In the genomic region with DNA sequence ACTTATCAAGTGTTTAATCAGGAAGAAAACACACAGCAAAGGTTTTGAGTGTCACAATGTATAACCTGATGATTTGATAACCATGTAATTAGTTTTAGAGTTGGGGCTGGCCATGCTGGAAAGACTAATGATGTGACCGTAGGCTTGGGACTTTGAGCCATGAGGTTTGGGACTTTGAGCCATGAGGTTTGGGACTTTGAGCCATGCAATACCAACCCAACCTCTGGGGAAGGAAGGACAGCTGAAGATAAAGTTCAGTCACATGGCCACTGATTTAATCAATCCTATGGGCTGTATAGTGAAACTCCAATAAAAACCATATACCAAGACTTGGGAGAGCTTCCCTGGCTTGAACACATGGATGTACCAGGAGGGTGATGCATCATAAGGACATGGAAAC, we compare ENCODE assay signal across 35 cellular contexts. TPM values are rescaled to one million over a fixed set of nuclear protein-coding genes. Genes with fewer than 3 reads are reported as not detected.
DNase-seq lines count a peak whose midpoint lies in the region; ATAC-seq, FAIRE-seq and TF ChIP-seq lines count a peak whose summit lies in the region.
"Had no signal": no experiment of that assay in that cellular context is flagged by ENCODE, and none has a peak within 500 bp of the region (broad histone marks: within the 10 kb centered on the region; RNA-seq: fewer than 3 reads in every experiment).

No MANE protein-coding gene starts in this region.

- ATAC-seq in HepG2 (no peak), right lobe of liver (no peak), K562 (peak; percentile 51; the same call in 2 of the 3 replicates)
- no peak for ATAC-seq in activated T-helper 17 cell treated with anti-CD3 and anti-CD28 coated beads, Interleukin-2, amount 50 U/mL, for 72 hours (replicated peaks)
- ATAC-seq: A549; CD8-positive, alpha-beta T cell had no signal

- no peak overlapping the region for H3K4me3 Mint-ChIP-seq in activated T-helper 17 cell treated with anti-CD3 and anti-CD28 coated beads, Interleukin-2, amount 50 U/mL, for 72 hours
- H3K4me3 Mint-ChIP-seq: B cell; CD14-positive monocyte; CD4-positive, alpha-beta memory T cell; CD4-positive, alpha-beta T cell; CD4-positive, CD25-positive, alpha-beta regulatory T cell; CD8-positive, alpha-beta memory T cell; CD8-positive, alpha-beta T cell had no signal

- no peaks in the 10 kb centered on the region for H3K36me3 ChIP-seq in HepG2 (replicated peaks in 1 of 2; ENCODE audit: control insufficient read depth in 1 of 2, insufficient read depth in 2 of 2, low read length in 2 of 2)
- no peaks in the 10 kb centered on the region for H3K36me3 ChIP-seq in right lobe of liver
- H3K36me3 ChIP-seq in K562 (ENCODE audit: control insufficient read depth, insufficient read depth, low read length), result no peaks in the 10 kb centered on the region
- H3K36me3 ChIP-seq: BE2C, BLaER1 had no signal

- no peak for DNase-seq in HepG2 (ENCODE audit: low spot score)
- DNase-seq in right lobe of liver, result no peak
- peak; percentile 6 for DNase-seq in OCI-M1 (lab: John Stamatoyannopoulos, UW)
- DNase-seq in K562 (ENCODE audit: extremely low read depth in 1 of 4, low spot score in 3 of 4), result no peak
- DNase-seq in globus pallidus (ENCODE audit: low spot score), result no peak
- DNase-seq: 8988T; ACHN; AML-193; BE2C; C1 segment of cervical spinal cord; Caco-2; Calu3; CD4-positive, alpha-beta memory T cell; CD4-positive, alpha-beta T cell; CD4-positive, CD25-positive, alpha-beta regulatory T cell; CD8-positive, alpha-beta memory T cell; CD8-positive, alpha-beta T cell; COR-L47; DMS 273 treated with DMSO at 0.1 percent for 48 hours; DMS153; DMS53; DMS79; DMS79 treated with DMSO at 0.1 percent for 48 hours; DND-41; EL had no signal

- CTCF ChIA-PET in HepG2 (lab: Yijun Ruan, JAX; ENCODE audit: low intra/inter-chr PET ratio, low total read pairs), result no interaction called here
- CTCF ChIA-PET in K562 (lab: Yijun Ruan, JAX; ENCODE audit: low intra/inter-chr PET ratio), result no interaction called here

- H3K79me2 ChIP-seq in HepG2 (ENCODE audit: insufficient read depth, low read length) (no peaks in the 10 kb centered on the region), K562 (ENCODE audit: control insufficient read depth, insufficient read depth, low read length) (no peaks in the 10 kb centered on the region)

- H3K27me3 ChIP-seq in HepG2 (ENCODE audit: control insufficient read depth in 1 of 2, insufficient read depth in 2 of 2, low read length in 2 of 2) (no peaks in the 10 kb centered on the region), right lobe of liver (no peaks in the 10 kb centered on the region), K562 (ENCODE audit: control insufficient read depth in 2 of 2, insufficient read depth in 2 of 2, low read length in 2 of 2) (no peaks in the 10 kb centered on the region)
- H3K27me3 ChIP-seq: BE2C; BLaER1; BLaER1 treated with 17β-estradiol and CSF1 and Interleukin-3, amounts not matched to agents 10 nM and 100 nM had no signal

- no peaks in the 10 kb centered on the region for H3K27me3 Mint-ChIP-seq in activated T-helper 17 cell treated with anti-CD3 and anti-CD28 coated beads, Interleukin-2, amount 50 U/mL, for 72 hours
- H3K27me3 Mint-ChIP-seq: B cell; CD4-positive, alpha-beta memory T cell; CD4-positive, alpha-beta T cell; CD4-positive, CD25-positive, alpha-beta regulatory T cell; CD8-positive, alpha-beta memory T cell had no signal

- TF ChIP-seq CTCF in HepG2 (CRISPR knock-in tag; IDR thresholded peaks at IDR 0.05) (no peak), right lobe of liver (IDR thresholded peaks at IDR 0.05) (no peak), K562 (IDR thresholded peaks at IDR 0.05 in 2 of 3, conservative IDR thresholded peaks at IDR 0.05 in 1 of 3; ENCODE audit: insufficient read depth in 2 of 3, low read depth in 1 of 3, low read length in 3 of 3) (no peak)

- H3K27ac Mint-ChIP-seq in activated T-helper 17 cell treated with anti-CD3 and anti-CD28 coated beads, Interleukin-2, amount 50 U/mL, for 72 hours, result no peak overlapping the region
- H3K27ac Mint-ChIP-seq: B cell; CD14-positive monocyte; CD4-positive, alpha-beta memory T cell; CD4-positive, alpha-beta T cell; CD8-positive, alpha-beta memory T cell; CD8-positive, alpha-beta T cell had no signal

- TF ChIP-seq POLR2A in HepG2 (IDR thresholded peaks at IDR 0.05; ENCODE audit: insufficient read depth in 1 of 2, low read depth in 2 of 2, low read length in 2 of 2), result no peak
- no peak for TF ChIP-seq POLR2A in right lobe of liver (IDR thresholded peaks at IDR 0.05)
- no peak for TF ChIP-seq POLR2A in K562 (conservative IDR thresholded peaks at IDR 0.05)

- H3K9ac ChIP-seq in HepG2 (ENCODE audit: insufficient read depth, low read depth, low read length) (no peak overlapping the region), K562 (ENCODE audit: insufficient read depth in 1 of 2, low read depth in 2 of 2, low read length in 2 of 2) (no peak overlapping the region)
- H3K9ac ChIP-seq: BLaER1; BLaER1 treated with 17β-estradiol and CSF1 and Interleukin-3, amounts not matched to agents 10 nM and 100 nM had no signal

- in situ Hi-C loops in HepG2 (cut with HindIII; ENCODE audit: extremely low pct_ligation_motif_present, low pct_unique_long_range_greater_than_20kb), result no loop called here
- in situ Hi-C loops in K562 (cut with MboI), result no loop called here

- no peak overlapping the region for H3K4me3 ChIP-seq in HepG2 (replicated peaks in 1 of 3; ENCODE audit: insufficient read depth in 1 of 3, low read depth in 2 of 3, low read length in 3 of 3)
- no peak overlapping the region for H3K4me3 ChIP-seq in right lobe of liver
- no peak overlapping the region for H3K4me3 ChIP-seq in K562
- H3K4me3 ChIP-seq: A549; BLaER1; BLaER1 treated with 17β-estradiol and CSF1 and Interleukin-3, amounts not matched to agents 10 nM and 100 nM had no signal

- intact Hi-C loops in HepG2 (cut with micrococcal nuclease; ENCODE audit: unreplicated experiment) (no loop called here), right lobe of liver (cut with DNase I) (no loop called here), K562 (cut with micrococcal nuclease) (no loop called here)

- H4K20me1 ChIP-seq in HepG2 (ENCODE audit: insufficient read depth, low read length), result no peaks in the 10 kb centered on the region
- no peaks in the 10 kb centered on the region for H4K20me1 ChIP-seq in K562 (replicated peaks; ENCODE audit: control insufficient read depth, insufficient read depth, low read length)
- H4K20me1 ChIP-seq: BLaER1; BLaER1 treated with 17β-estradiol and CSF1 and Interleukin-3, amounts not matched to agents 10 nM and 100 nM had no signal

- H3K27ac ChIP-seq in HepG2 (ENCODE audit: extremely low read length, insufficient read depth, low read length), result no peak overlapping the region
- no peak overlapping the region for H3K27ac ChIP-seq in right lobe of liver
- no peak overlapping the region for H3K27ac ChIP-seq in K562 (ENCODE audit: extremely low read depth, low read depth, low read length)
- H3K27ac ChIP-seq: 22Rv1; A549; BLaER1; BLaER1 treated with 17β-estradiol and CSF1 and Interleukin-3, amounts not matched to agents 10 nM and 100 nM; C4-2B had no signal

- no peaks in the 10 kb centered on the region for H3K36me3 Mint-ChIP-seq in activated T-helper 17 cell treated with anti-CD3 and anti-CD28 coated beads, Interleukin-2, amount 50 U/mL, for 72 hours (ENCODE audit: low read depth)
- H3K36me3 Mint-ChIP-seq: CD14-positive monocyte had no signal

- BruUV-seq in HepG2 (replicated peaks; lab: Mats Ljungman, UMichigan), result no TSS peak
- no TSS peak for BruUV-seq in K562 (replicated peaks; lab: Mats Ljungman, UMichigan)

- FAIRE-seq in HepG2 (lab: Jason Lieb, UNC), result no peak
- no peak for FAIRE-seq in K562 (lab: Jason Lieb, UNC)
- FAIRE-seq: A204.1, A549, D721Med had no signal

- H3K9me1 ChIP-seq in K562 (ENCODE audit: control insufficient read depth, insufficient read depth, low read length), result no peaks in the 10 kb centered on the region

- H3K9me3 ChIP-seq in HepG2 (ENCODE audit: low read length) (no peaks in the 10 kb centered on the region), right lobe of liver (no peaks in the 10 kb centered on the region), K562 (replicated peaks; ENCODE audit: control insufficient read depth, insufficient read depth, low read depth, low read length) (no peaks in the 10 kb centered on the region)
- H3K9me3 ChIP-seq: A549, BE2C, BLaER1, Caco-2 had no signal

- H2AFZ ChIP-seq in HepG2 (ENCODE audit: low read length), result no peak overlapping the region
- no peak overlapping the region for H2AFZ ChIP-seq in K562 (ENCODE audit: low read depth, low read length)

- no peaks in the 10 kb centered on the region for H3K4me1 Mint-ChIP-seq in activated T-helper 17 cell treated with anti-CD3 and anti-CD28 coated beads, Interleukin-2, amount 50 U/mL, for 72 hours
- H3K4me1 Mint-ChIP-seq: B cell; CD14-positive monocyte; CD4-positive, alpha-beta memory T cell; CD4-positive, CD25-positive, alpha-beta regulatory T cell; CD8-positive, alpha-beta memory T cell had no signal

- no peak overlapping the region for H3K4me2 ChIP-seq in HepG2 (ENCODE audit: low read depth, low read length)
- no peak overlapping the region for H3K4me2 ChIP-seq in K562 (ENCODE audit: insufficient read depth, low read length)
- H3K4me2 ChIP-seq: A549; BLaER1; BLaER1 treated with 17β-estradiol and CSF1 and Interleukin-3, amounts not matched to agents 10 nM and 100 nM had no signal

- no peaks in the 10 kb centered on the region for H3K9me3 Mint-ChIP-seq in activated T-helper 17 cell treated with anti-CD3 and anti-CD28 coated beads, Interleukin-2, amount 50 U/mL, for 72 hours
- H3K9me3 Mint-ChIP-seq: CD4-positive, alpha-beta memory T cell; CD8-positive, alpha-beta memory T cell had no signal

- no peak for TF ChIP-seq RAD21 in HepG2 (CRISPR knock-in tag; IDR thresholded peaks at IDR 0.05)
- no peak for TF ChIP-seq RAD21 in K562 (CRISPR knock-in tag; conservative IDR thresholded peaks at IDR 0.05 in 1 of 2, IDR thresholded peaks at IDR 0.05 in 1 of 2)

- 71% methylated on average over 1 of the region's 1 CpG for WGBS in HepG2 (ENCODE audit: low lambda C conversion rate)
- WGBS in right lobe of liver (ENCODE audit: insufficient coverage, low coverage, low lambda C conversion rate, missing lambda C conversion rate), result 100% methylated on average over 1 of the region's 1 CpG
- 7% methylated on average over 1 of the region's 1 CpG for WGBS in K562 (ENCODE audit: insufficient coverage, low coverage, missing lambda C conversion rate)

- POLR2A ChIA-PET in HepG2 (lab: Yijun Ruan, JAX), result no interaction called here
- POLR2A ChIA-PET in K562 (lab: Yijun Ruan, JAX), result no interaction called here

- TF ChIP-seq EP300 in HepG2 (IDR thresholded peaks at IDR 0.05; ENCODE audit: low read depth in 2 of 2, low read length in 2 of 2) (no peak), HepG2 (CRISPR knock-in tag; IDR thresholded peaks at IDR 0.05; ENCODE audit: borderline replicate concordance) (no peak), K562 (IDR thresholded peaks at IDR 0.05; ENCODE audit: low read length) (no peak)

- H3K4me1 ChIP-seq in HepG2 (ENCODE audit: insufficient read depth, low read length) (no peaks in the 10 kb centered on the region), right lobe of liver (no peaks in the 10 kb centered on the region), K562 (replicated peaks in 1 of 2; ENCODE audit: control insufficient read depth in 2 of 2, insufficient read depth in 2 of 2, low read length in 2 of 2) (no peaks in the 10 kb centered on the region)
- H3K4me1 ChIP-seq: A549; BE2C; BLaER1; BLaER1 treated with 17β-estradiol and CSF1 and Interleukin-3, amounts not matched to agents 10 nM and 100 nM; Caco-2 had no signal

RNA-seq across cellular contexts. Expression of a gene that starts 32.8 kb away (rescaled TPM):
- 13.5 and 14.0 TPM in 2 replicates for total RNA-seq in HepG2 (2016; rRNA removed; fragmentation: Illumina TruSeq; extraction: Trizol)
- 6.3 and 6.6 TPM in 2 replicates for total RNA-seq in HepG2 (2016; cell fraction: cytosol; rRNA removed; fragmentation: Illumina TruSeq; extraction: Trizol; ENCODE audit: low read depth)
- 13.1 and 13.6 TPM in 2 replicates for total RNA-seq in HepG2 (2016; cell fraction: insoluble cytoplasmic fraction; rRNA removed; fragmentation: Illumina TruSeq; extraction: Trizol)
- total RNA-seq in HepG2 (2016; cell fraction: membrane; rRNA removed; fragmentation: Illumina TruSeq; extraction: Trizol), result 20.5 and 21.8 TPM in 2 replicates
- total RNA-seq in HepG2 (2016; cell fraction: nucleus; rRNA removed; fragmentation: Illumina TruSeq; extraction: Trizol), result 13.5 and 14.5 TPM in 2 replicates
- 8.7 and 9.5 TPM in 2 replicates for polyA plus RNA-seq in HepG2 (2011; rRNA removed)
- 4.4 and 7.4 TPM in 2 replicates for polyA plus RNA-seq in HepG2 (2011; cell fraction: cytosol; rRNA removed)
- 5.5 and 7.4 TPM in 2 replicates for polyA plus RNA-seq in HepG2 (2011; cell fraction: nucleus; rRNA removed)
- polyA plus RNA-seq in HepG2 (2012), result 13.0 and 13.3 TPM in 2 replicates
- 11.6 and 14.0 TPM in 2 replicates for polyA plus RNA-seq in HepG2 (2016; cell fraction: cytosol; fragmentation: Illumina TruSeq; extraction: Trizol; ENCODE audit: low read depth)
- 17.5 and 19.2 TPM in 2 replicates for polyA plus RNA-seq in HepG2 (2016; cell fraction: insoluble cytoplasmic fraction; fragmentation: Illumina TruSeq; extraction: Trizol; ENCODE audit: low read depth)
- polyA plus RNA-seq in HepG2 (2016; cell fraction: membrane; fragmentation: Illumina TruSeq; extraction: Trizol; ENCODE audit: low read depth), result 23.9 and 24.3 TPM in 2 replicates
- polyA plus RNA-seq in HepG2 (2016; cell fraction: nucleus; fragmentation: Illumina TruSeq; extraction: Trizol; ENCODE audit: insufficient read depth, low read depth), result 20.2 and 21.1 TPM in 2 replicates
- polyA minus RNA-seq in HepG2 (2011; rRNA and poly(A)+ RNA removed; ENCODE audit: low replicate concordance), result 1.3 and 3.5 TPM in 2 replicates
- polyA minus RNA-seq in HepG2 (2011; cell fraction: cytosol; rRNA and poly(A)+ RNA removed), result 3.8 and 4.8 TPM in 2 replicates
- polyA minus RNA-seq in HepG2 (2011; cell fraction: nucleus; rRNA and poly(A)+ RNA removed), result 10.2 and 12.6 TPM in 2 replicates
- 10 to 100 TPM in 5 of 6 experiments, 1 to 10 TPM in 1; 9.8 to 13.9 (median 12.9) TPM for total RNA-seq in right lobe of liver
- 16.2 and 31.7 TPM in 2 replicates for total RNA-seq in K562 (2011; cell fraction: chromatin; rRNA removed; ENCODE audit: low replicate concordance)
- 13.7 and 14.7 TPM in 2 replicates for total RNA-seq in K562 (2011; cell fraction: nucleolus; rRNA removed)
- total RNA-seq in K562 (2011; cell fraction: nucleoplasm; rRNA removed), result 19.8 and 24.1 TPM in 2 replicates
- 9.2 and 10.7 TPM in 2 replicates for total RNA-seq in K562 (2014; rRNA removed)
- total RNA-seq in K562 (2014; rRNA removed; fragmentation: Illumina TruSeq; extraction: Trizol), result 10.3 and 11.5 TPM in 2 replicates
- 11.2 and 12.7 TPM in 2 replicates for total RNA-seq in K562 (2015; rRNA removed; fragmentation: Illumina TruSeq; extraction: Trizol)
- total RNA-seq in K562 (2021), result 11.0 and 11.3 TPM in 2 replicates
- 19.0 and 19.1 TPM in 2 replicates for polyA plus RNA-seq in K562 (2011; rRNA removed)
- polyA plus RNA-seq in K562 (2011; cell fraction: cytosol; rRNA removed), result 3.9 and 9.3 TPM in 2 replicates
- 15.8 and 27.0 TPM in 2 replicates for polyA plus RNA-seq in K562 (2011; cell fraction: nucleus; rRNA removed)
- 14.7 and 15.7 TPM in 2 replicates for polyA plus RNA-seq in K562 (2012)
- 11.4 and 11.8 TPM in 2 replicates for polyA plus RNA-seq in K562 (2014; fragmentation: Illumina TruSeq; extraction: Trizol)
- 1 to 10 TPM; 7.6 to 7.8 TPM for polyA plus RNA-seq in K562 (2014; fragmentation: Nextera tagmentation; extraction: Ambion mirVana)
- polyA plus RNA-seq in K562 (2014; rRNA removed), result 14.0 and 14.5 TPM in 2 replicates
- 12.4 and 12.5 TPM in 2 replicates for polyA minus RNA-seq in K562 (2011; rRNA and poly(A)+ RNA removed)
- polyA minus RNA-seq in K562 (2011; cell fraction: cytosol; rRNA and poly(A)+ RNA removed), result 5.7 and 6.5 TPM in 2 replicates
- polyA minus RNA-seq in K562 (2011; cell fraction: nucleus; rRNA and poly(A)+ RNA removed), result 10.4 and 21.8 TPM in 2 replicates
- total RNA-seq in activated T-helper 17 cell treated with anti-CD3 and anti-CD28 coated beads, Interleukin-2, amount 50 U/mL, for 72 hours, result 1 to 10 TPM; 5.5 to 8.1 TPM
